ENCODE assay signal across 14 cellular contexts in genomic region chr16:51630051-51630450, GRCh38.
DNase-seq lines count a peak whose midpoint lies in the region; FAIRE-seq and TF ChIP-seq lines count a peak whose summit lies in the region.
"Had no signal": no experiment of that assay in that cellular context is flagged by ENCODE, and none has a peak within 500 bp of the region (broad histone marks: within the 10 kb centered on the region; RNA-seq: fewer than 3 reads in every experiment).

No MANE protein-coding gene starts in this region.

- H3K9me3 ChIP-seq in H9 (ENCODE audit: control insufficient read depth, low read depth, low read length): no peaks in the 10 kb centered on the region
- no peaks in the 10 kb centered on the region; a peak in 2 of 4 replicates for H3K9me3 ChIP-seq in H1 (ENCODE audit: insufficient read depth in 2 of 2, low read depth in 1 of 2, low read length in 1 of 2)
- H3K9me3 ChIP-seq in smooth muscle cell (replicated peaks; ENCODE audit: low read depth): no peaks in the 10 kb centered on the region
- H3K9me3 ChIP-seq in thyroid gland: no peaks in the 10 kb centered on the region
- H3K9me3 ChIP-seq: HAP-1 had no signal

- H3K9me3 Mint-ChIP-seq in H9: peaks cover 6% of the 10 kb centered on the region in 2 experiments
- peaks cover 16% of the 10 kb centered on the region for H3K9me3 Mint-ChIP-seq in activated naive CD4-positive, alpha-beta T cell treated with anti-CD3 and anti-CD28 coated beads, Interleukin-2, amount 10 ng/mL, durations not matched to agents 7 days and 5 days

- TF ChIP-seq CTCF in H9 (conservative IDR thresholded peaks at IDR 0.05) (no peak), H1 (IDR thresholded peaks at IDR 0.05; ENCODE audit: control extremely low read depth in 1 of 3, insufficient read depth in 1 of 3, low read depth in 1 of 3, low read length in 3 of 3) (no peak), smooth muscle cell (IDR thresholded peaks at IDR 0.05; ENCODE audit: borderline replicate concordance, insufficient read depth, poor library complexity, severe bottlenecking) (no peak), thyroid gland (IDR thresholded peaks at IDR 0.05) (no peak)

- no peak overlapping the region for H4K91ac ChIP-seq in H9 (ENCODE audit: insufficient read length, low read depth, low read length)
- no peak overlapping the region for H4K91ac ChIP-seq in H1 (replicated peaks; ENCODE audit: insufficient read length, low read length)

- no peak overlapping the region for H4K8ac ChIP-seq in H9 (replicated peaks; ENCODE audit: insufficient read length, low read depth, low read length)
- no peak overlapping the region for H4K8ac ChIP-seq in H1 (ENCODE audit: extremely low read depth, insufficient read depth, low read length)

- H2BK15ac ChIP-seq in H9 (ENCODE audit: low read depth, low read length) (no peak overlapping the region), H1 (ENCODE audit: low read length) (no peak overlapping the region)

- FAIRE-seq in H1 (lab: Jason Lieb, UNC): no peak
- FAIRE-seq: A204.1, GM18507, K562 had no signal

- TF ChIP-seq EP300 in H1 (IDR thresholded peaks at IDR 0.05; ENCODE audit: borderline replicate concordance in 1 of 2, low read depth in 2 of 2, low read length in 2 of 2): no peak; a peak in 1 of 3 replicates

- no peak overlapping the region for H3K4me3 Mint-ChIP-seq in H9
- no peak overlapping the region for H3K4me3 Mint-ChIP-seq in activated naive CD4-positive, alpha-beta T cell treated with anti-CD3 and anti-CD28 coated beads, Interleukin-2, amount 10 ng/mL, durations not matched to agents 7 days and 5 days
- H3K4me3 Mint-ChIP-seq: CD14-positive monocyte; CD8-positive, alpha-beta T cell had no signal

- WGBS in H9 (ENCODE audit: extremely low coverage, insufficient read length, low lambda C conversion rate): no CpG with 5 or more reads among the region's 3 CpGs
- 0% methylated on average over 3 of the region's 3 CpGs; no CpG with 5 or more reads in 1 of the 2 experiments for WGBS in H1 (ENCODE audit: extremely low coverage in 1 of 2, insufficient coverage in 1 of 2, insufficient read length in 1 of 2, insufficient replicate concordance in 2 of 2, low coverage in 1 of 2, low lambda C conversion rate in 2 of 2, missing lambda C conversion rate in 1 of 2), 2 experiments
- WGBS in smooth muscle cell (ENCODE audit: low lambda C conversion rate): 29% methylated on average over 3 of the region's 3 CpGs
- WGBS in thyroid gland, 2 donors: 57 to 60% methylated on average over 3 of the region's 3 CpGs

- H4K20me1 ChIP-seq in H9 (ENCODE audit: control insufficient read depth, insufficient read depth, insufficient read length) (no peaks in the 10 kb centered on the region), H1 (replicated peaks in 1 of 2; ENCODE audit: control insufficient read depth in 1 of 2, insufficient read depth in 2 of 2, low read length in 2 of 2) (peaks cover 0 to 2% of the 10 kb centered on the region in 2 experiments), smooth muscle cell (ENCODE audit: low read depth) (no peaks in the 10 kb centered on the region)

- H2BK20ac ChIP-seq in H9 (ENCODE audit: low read depth, low read length, poor library complexity, severe bottlenecking): no peak overlapping the region
- no peak overlapping the region for H2BK20ac ChIP-seq in H1 (ENCODE audit: low read length)

- H3K36me3 ChIP-seq in H1 (ENCODE audit: control insufficient read depth in 2 of 4, insufficient read depth in 4 of 4, low read length in 3 of 4) (0 out of 8 replicates have a peak, but pooled peaks cover 0 to 2% (median 0%) of the 10 kb centered on the region in 4 experiments), smooth muscle cell (ENCODE audit: low read depth) (no peaks in the 10 kb centered on the region), thyroid gland (no peaks in the 10 kb centered on the region)
- H3K36me3 ChIP-seq: HAP-1 had no signal

- H2BK120ac ChIP-seq in H9 (ENCODE audit: low read depth, low read length, poor library complexity, severe bottlenecking) (no peak overlapping the region), H1 (replicated peaks; ENCODE audit: low read depth, low read length) (no peak overlapping the region)

- H2BK5ac ChIP-seq in H9 (ENCODE audit: insufficient read length, low read length): no peak overlapping the region
- H2BK5ac ChIP-seq in H1 (ENCODE audit: low read depth, low read length): no peak overlapping the region

- H3K4me1 Mint-ChIP-seq in H9: peaks cover 18 to 21% of the 10 kb centered on the region in 2 experiments
- H3K4me1 Mint-ChIP-seq in activated naive CD4-positive, alpha-beta T cell treated with anti-CD3 and anti-CD28 coated beads, Interleukin-2, amount 10 ng/mL, durations not matched to agents 7 days and 5 days: no peaks in the 10 kb centered on the region
- H3K4me1 Mint-ChIP-seq: CD14-positive monocyte had no signal

- CTCF ChIA-PET in H1 (lab: Charles Lee; ENCODE audit: partially characterized antibody): no interaction called here
- CTCF ChIA-PET in activated naive CD4-positive, alpha-beta T cell treated with anti-CD3 and anti-CD28 coated beads, Interleukin-2, amount 10 ng/mL, durations not matched to agents 7 days and 5 days (lab: Charles Lee): no interaction called here

- TF ChIP-seq POLR2A in H1 (IDR thresholded peaks at IDR 0.05; ENCODE audit: control extremely low read depth in 1 of 2, low read depth in 2 of 2, low read length in 2 of 2) (no peak), thyroid gland (IDR thresholded peaks at IDR 0.05) (no peak)

- POLR2A ChIA-PET in H1 (lab: Charles Lee; ENCODE audit: partially characterized antibody): interaction anchor here (0.7 kb wide), 1 partner anchor 339 kb away, joined by 3 read pairs; no protein-coding TSS in a partner anchor

- no peak overlapping the region for H2AFZ ChIP-seq in H9 (ENCODE audit: low read length)
- H2AFZ ChIP-seq in H1 (ENCODE audit: low read length): no peak overlapping the region
- peak overlapping the region; percentile 44 for H2AFZ ChIP-seq in smooth muscle cell (ENCODE audit: low read depth)

- H3K4me3 ChIP-seq in H1 (ENCODE audit: extremely low read depth in 1 of 4, insufficient read depth in 2 of 4, low read depth in 3 of 4, low read length in 4 of 4): no peak overlapping the region
- no peak overlapping the region for H3K4me3 ChIP-seq in smooth muscle cell
- H3K4me3 ChIP-seq in thyroid gland (replicated peaks in 1 of 3): no peak overlapping the region
- H3K4me3 ChIP-seq: HAP-1, K562 had no signal

- H4K5ac ChIP-seq in H9 (ENCODE audit: insufficient read length, low read depth, low read length): no peak overlapping the region
- no peak overlapping the region for H4K5ac ChIP-seq in H1 (ENCODE audit: insufficient read length, low read depth, low read length)

- H3K4ac ChIP-seq in H9 (ENCODE audit: low read depth, low read length) (no peak overlapping the region), H1 (replicated peaks; ENCODE audit: insufficient read length, low read depth, low read length) (no peak overlapping the region)

- H3T11ph ChIP-seq in H9 (ENCODE audit: low read length): no peak overlapping the region

- H3K27me3 Mint-ChIP-seq in H9 (ENCODE audit: low read depth): peaks cover 95% of the 10 kb centered on the region
- H3K27me3 Mint-ChIP-seq in activated naive CD4-positive, alpha-beta T cell treated with anti-CD3 and anti-CD28 coated beads, Interleukin-2, amount 10 ng/mL, durations not matched to agents 7 days and 5 days: no peaks in the 10 kb centered on the region

- H3K4me1 ChIP-seq in H9 (ENCODE audit: insufficient read depth, low read length) (no peaks in the 10 kb centered on the region), H1 (replicated peaks in 1 of 4; ENCODE audit: control insufficient read depth in 3 of 4, insufficient read depth in 4 of 4, low read length in 3 of 4) (peaks cover 0 to 2% (median 0%) of the 10 kb centered on the region in 4 experiments; a peak in 1 of 7 replicates), smooth muscle cell (ENCODE audit: low read depth) (peaks cover 5% of the 10 kb centered on the region), thyroid gland (no peaks in the 10 kb centered on the region)
- H3K4me1 ChIP-seq: HAP-1 had no signal

- H3K18ac ChIP-seq in H9 (ENCODE audit: insufficient read length, low read depth, low read length) (no peak overlapping the region), H1 (ENCODE audit: extremely low read depth, low read length) (no peak overlapping the region)

- peak; percentile 39 for DNase-seq in H9
- DNase-seq in H1 (ENCODE audit: low read depth in 1 of 2, low spot score in 2 of 2): peak; percentile 52 to 54
- DNase-seq in iPS-NIHi11 (ENCODE audit: low spot score): peak; percentile 46
- DNase-seq in smooth muscle cell (lab: John Stamatoyannopoulos, UW; ENCODE audit: unreplicated experiment): no peak
- no peak for DNase-seq in NCI-H2196 (lab: John Stamatoyannopoulos, UW; ENCODE audit: unreplicated experiment)
- DNase-seq in activated naive CD4-positive, alpha-beta T cell treated with anti-CD3 and anti-CD28 coated beads, Interleukin-2, amount 10 ng/mL, durations not matched to agents 7 days and 5 days: no peak
- no peak for DNase-seq in thyroid gland
- DNase-seq: CD8-positive, alpha-beta T cell; DMS 273 treated with DMSO at 0.1 percent for 48 hours had no signal

- H2BK12ac ChIP-seq in H9 (ENCODE audit: insufficient read length, low read depth, low read length): no peak overlapping the region
- no peak overlapping the region for H2BK12ac ChIP-seq in H1 (ENCODE audit: low read depth, low read length)

- intact Hi-C loops in thyroid gland (cut with DNase I): no loop called here

- H3K9ac ChIP-seq in H9 (ENCODE audit: extremely low read depth, insufficient read length, low read length) (no peak overlapping the region), H1 (replicated peaks in 1 of 4; ENCODE audit: extremely low read depth in 1 of 4, low read depth in 3 of 4, low read length in 3 of 4) (no peak overlapping the region), smooth muscle cell (ENCODE audit: low read depth) (no peak overlapping the region)

- peak in 1 of 2 experiments; percentile 28; a peak in 1 of 4 replicates for TF ChIP-seq RAD21 in H1 (IDR thresholded peaks at IDR 0.05 in 1 of 2, conservative IDR thresholded peaks at IDR 0.05 in 1 of 2; ENCODE audit: low read depth in 2 of 2, low read length in 2 of 2)

- no peaks in the 10 kb centered on the region for H3F3A ChIP-seq in smooth muscle cell (ENCODE audit: low read depth)

- no peak overlapping the region for H3K4me2 ChIP-seq in H9 (ENCODE audit: insufficient read depth, insufficient read length, low read length)
- no peak overlapping the region for H3K4me2 ChIP-seq in H1 (ENCODE audit: insufficient read depth in 1 of 2, low read depth in 2 of 2, low read length in 2 of 2)
- peak overlapping the region; percentile 25 for H3K4me2 ChIP-seq in smooth muscle cell

- H3K79me1 ChIP-seq in H9 (ENCODE audit: insufficient read depth, low read depth, low read length, poor library complexity, severe bottlenecking) (no peaks in the 10 kb centered on the region), H1 (ENCODE audit: low read depth, low read length) (no peaks in the 10 kb centered on the region)

- H3K23me2 ChIP-seq in H9 (ENCODE audit: insufficient read length, low read depth, low read length, poor library complexity, severe bottlenecking) (no peaks in the 10 kb centered on the region), H1 (ENCODE audit: low read depth, low read length) (no peaks in the 10 kb centered on the region)

- no peak overlapping the region for H3K27ac Mint-ChIP-seq in H9
- H3K27ac Mint-ChIP-seq in activated naive CD4-positive, alpha-beta T cell treated with anti-CD3 and anti-CD28 coated beads, Interleukin-2, amount 10 ng/mL, durations not matched to agents 7 days and 5 days: no peak overlapping the region
- H3K27ac Mint-ChIP-seq: CD14-positive monocyte; CD8-positive, alpha-beta T cell had no signal

- peaks cover 15% of the 10 kb centered on the region for H3K27me3 ChIP-seq in H9 (ENCODE audit: insufficient read depth, low read length)
- H3K27me3 ChIP-seq in H1 (replicated peaks in 1 of 4; ENCODE audit: control insufficient read depth in 3 of 4, extremely low read depth in 1 of 4, insufficient read depth in 3 of 4, low read length in 3 of 4): peaks cover 24 to 52% (median 47%) of the 10 kb centered on the region in 4 experiments
- no peaks in the 10 kb centered on the region for H3K27me3 ChIP-seq in smooth muscle cell (ENCODE audit: low read depth)
- H3K27me3 ChIP-seq in thyroid gland: no peaks in the 10 kb centered on the region

- no peaks in the 10 kb centered on the region for H3K79me2 ChIP-seq in H9 (ENCODE audit: insufficient read depth, low read length)
- H3K79me2 ChIP-seq in H1 (ENCODE audit: control insufficient read depth in 1 of 2, insufficient read depth in 2 of 2, low read length in 2 of 2): no peaks in the 10 kb centered on the region
- no peaks in the 10 kb centered on the region for H3K79me2 ChIP-seq in smooth muscle cell (ENCODE audit: low read depth)

- H2AK5ac ChIP-seq in H9 (ENCODE audit: insufficient read length, low read length) (no peak overlapping the region), H1 (ENCODE audit: low read depth, low read length) (no peak overlapping the region)

- H3K14ac ChIP-seq in H9 (ENCODE audit: insufficient read depth, low read length) (no peak overlapping the region), H1 (ENCODE audit: insufficient read length) (no peak overlapping the region)

- H3K56ac ChIP-seq in H9 (ENCODE audit: insufficient read length, low read depth, low read length) (no peak overlapping the region), H1 (replicated peaks; ENCODE audit: insufficient read length, low read depth, low read length) (no peak overlapping the region)

- H3K27ac ChIP-seq in H9 (ENCODE audit: insufficient read length, low read depth, low read length) (no peak overlapping the region), H1 (ENCODE audit: low read depth, low read length) (no peak overlapping the region), smooth muscle cell (ENCODE audit: low read depth) (peak overlapping the region; percentile 49), thyroid gland (no peak overlapping the region)

- peaks cover 0 to 2% (median 0%) of the 10 kb centered on the region in 3 experiments; a peak in 2 of 7 replicates for H3K36me3 Mint-ChIP-seq in H9 (ENCODE audit: insufficient read depth in 1 of 3, low read depth in 3 of 3)
- no peaks in the 10 kb centered on the region for H3K36me3 Mint-ChIP-seq in activated naive CD4-positive, alpha-beta T cell treated with anti-CD3 and anti-CD28 coated beads, Interleukin-2, amount 10 ng/mL, durations not matched to agents 7 days and 5 days
- H3K36me3 Mint-ChIP-seq: CD14-positive monocyte; CD8-positive, alpha-beta T cell had no signal

- H3K23ac ChIP-seq in H9 (ENCODE audit: insufficient read length, low read depth, low read length) (no peak overlapping the region), H1 (ENCODE audit: insufficient read length) (no peak overlapping the region)

Comparison
In these comparisons a context has a peak if more than half of its experiments do, and no peak if none do; other contexts are left out.
1. DNase-seq: peak in H9 (single experiment), H1 (2 of 2) and iPS-NIHi11 (single experiment); none in smooth muscle cell (single experiment), NCI-H2196 (single experiment), activated naive CD4-positive, alpha-beta T cell treated with anti-CD3 and anti-CD28 coated beads, Interleukin-2, amount 10 ng/mL, durations not matched to agents 7 days and 5 days (single experiment) and thyroid gland (0 of 2).